In the genomic region with DNA sequence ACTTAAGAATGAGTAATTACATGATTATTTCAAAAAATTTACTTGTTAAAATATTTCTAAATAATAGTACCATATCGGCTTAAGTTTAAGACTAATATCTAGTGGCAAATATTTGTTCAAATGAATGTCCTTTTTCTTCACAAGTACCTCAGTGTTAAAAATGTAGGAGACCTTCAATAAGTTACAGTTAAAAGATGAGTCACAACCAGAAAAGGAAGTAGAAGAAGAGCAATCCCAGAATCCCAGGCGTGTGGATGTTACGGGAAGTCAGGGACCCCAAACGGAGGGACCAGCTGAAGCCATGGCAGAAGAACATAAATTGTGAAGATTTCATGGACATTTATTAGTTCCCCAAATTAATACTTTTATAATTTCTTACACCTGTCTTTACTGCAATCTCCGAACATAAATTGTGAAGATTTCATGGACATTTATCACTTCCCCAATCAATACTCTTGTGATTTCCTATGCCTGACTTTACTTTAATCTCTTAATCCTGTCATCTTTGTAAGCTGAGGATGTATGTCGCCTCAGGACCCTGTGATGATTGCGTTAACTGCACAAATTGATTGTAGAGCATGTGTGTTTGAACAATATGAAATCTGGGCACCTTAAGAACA, we compare ENCODE assay signal across 7 cellular contexts.
A peak's percentile ranks its signal among the peaks of the same experiment; 100 is the strongest.
DNase-seq lines count a peak whose midpoint lies in the region; FAIRE-seq and TF ChIP-seq lines count a peak whose summit lies in the region.
"Not testable (repeated sequence)": the region's sequence is repeated elsewhere in the genome, so short reads cannot be mapped to it uniquely, and the experiment has no call there.

No MANE protein-coding gene starts in this region.

- H3K4me3 Mint-ChIP-seq in Calu3 (ENCODE audit: low read depth, unreplicated experiment) (peak overlapping the region; percentile 53), endodermal cell (peak overlapping the region; percentile 35), type B pancreatic cell (peak overlapping the region; percentile 66)
- H3K4me3 Mint-ChIP-seq in nephron progenitor cell = not testable (repeated sequence)

- intact Hi-C loops in Calu3 (cut with micrococcal nuclease; ENCODE audit: unreplicated experiment) = not testable (repeated sequence)

- WGBS in endodermal cell (ENCODE audit: insufficient coverage in 1 of 2, insufficient read length in 1 of 2), 2 experiments = 67 to 94% methylated on average over 3 to 7 of the region's 7 CpGs

- not testable (repeated sequence) for H3K9ac ChIP-seq in HUES48 (ENCODE audit: low read depth, low read length); endodermal cell (ENCODE audit: extremely low read depth, low read length, poor library complexity, severe bottlenecking)

- DNase-seq in Calu3 (peak; percentile 29), RCC 7860 (ENCODE audit: low spot score) (peak; percentile 34), kidney glomerular epithelial cell (lab: John Stamatoyannopoulos, UW) (peak; percentile 16)
- DNase-seq in endodermal cell; nephron progenitor cell; type B pancreatic cell (ENCODE audit: extremely low spot score, unreplicated experiment): not testable (repeated sequence)

- H3K27ac Mint-ChIP-seq in Calu3 (ENCODE audit: unreplicated experiment) = peak overlapping the region; percentile 90
- peak overlapping the region; percentile 97 for H3K27ac Mint-ChIP-seq in endodermal cell
- peak overlapping the region; percentile 40 for H3K27ac Mint-ChIP-seq in nephron progenitor cell
- H3K27ac Mint-ChIP-seq in type B pancreatic cell = peak overlapping the region; percentile 86

- BruUV-seq in Calu3 (replicated peaks; lab: Mats Ljungman, UMichigan) = not testable (repeated sequence)

- peaks cover 76% of the 10 kb centered on the region for H3K4me1 ChIP-seq in HUES48 (ENCODE audit: control insufficient read depth, insufficient read depth, low read length)
- H3K4me1 ChIP-seq in endodermal cell (ENCODE audit: control insufficient read depth, insufficient read depth, low read length) = not testable (repeated sequence)

- H3K9me3 Mint-ChIP-seq in Calu3 (ENCODE audit: low read depth, unreplicated experiment); endodermal cell; nephron progenitor cell; type B pancreatic cell: not testable (repeated sequence)

- peak; percentile 71 for FAIRE-seq in RCC 7860 (lab: Jason Lieb, UNC)

- CTCF ChIA-PET in Calu3 (lab: Charles Lee) = not testable (repeated sequence)

- not testable (repeated sequence) for H3K27me3 ChIP-seq in HUES48 (ENCODE audit: control insufficient read depth, insufficient read depth, low read length); endodermal cell (ENCODE audit: control insufficient read depth, insufficient read depth, low read length, poor library complexity, severe bottlenecking)

- H3K9me3 ChIP-seq in HUES48 (ENCODE audit: control insufficient read depth, insufficient read depth, low read length); endodermal cell (ENCODE audit: control insufficient read depth, low read length): not testable (repeated sequence)

- not testable (repeated sequence) for H3K27me3 Mint-ChIP-seq in Calu3 (ENCODE audit: unreplicated experiment); endodermal cell (ENCODE audit: insufficient read depth); nephron progenitor cell (ENCODE audit: low read depth, poor library complexity); type B pancreatic cell

- not testable (repeated sequence) for H3K36me3 ChIP-seq in HUES48 (ENCODE audit: control insufficient read depth, insufficient read depth, low read length); endodermal cell (ENCODE audit: control insufficient read depth, insufficient read depth, low read length)

- peaks cover 75% of the 10 kb centered on the region for H3K4me1 Mint-ChIP-seq in Calu3 (ENCODE audit: low read depth, unreplicated experiment)
- H3K4me1 Mint-ChIP-seq in endodermal cell = peaks cover 56% of the 10 kb centered on the region
- peaks cover 14% of the 10 kb centered on the region for H3K4me1 Mint-ChIP-seq in nephron progenitor cell
- peaks cover 39% of the 10 kb centered on the region for H3K4me1 Mint-ChIP-seq in type B pancreatic cell (ENCODE audit: unreplicated experiment)

- H3K27ac ChIP-seq in HUES48 (ENCODE audit: low read depth, low read length) = peak overlapping the region; percentile 90
- H3K27ac ChIP-seq in endodermal cell (ENCODE audit: low read depth, low read length) = not testable (repeated sequence)

- peak overlapping the region; percentile 50 for H3K4me3 ChIP-seq in HUES48 (ENCODE audit: low read depth, low read length)
- not testable (repeated sequence) for H3K4me3 ChIP-seq in endodermal cell (ENCODE audit: low read length)

- not testable (repeated sequence) for TF ChIP-seq CTCF in Calu3 (IDR thresholded peaks at IDR 0.05; ENCODE audit: unreplicated experiment); endodermal cell (conservative IDR thresholded peaks at IDR 0.05); nephron progenitor cell (IDR thresholded peaks at IDR 0.05); type B pancreatic cell (conservative IDR thresholded peaks at IDR 0.05)

- peaks cover 36% of the 10 kb centered on the region for H3K36me3 Mint-ChIP-seq in Calu3 (ENCODE audit: insufficient read depth, unreplicated experiment)
- not testable (repeated sequence) for H3K36me3 Mint-ChIP-seq in endodermal cell (ENCODE audit: low read depth)
- H3K36me3 Mint-ChIP-seq in nephron progenitor cell (ENCODE audit: low read depth) = peaks cover 12% of the 10 kb centered on the region
- peaks cover 16% of the 10 kb centered on the region for H3K36me3 Mint-ChIP-seq in type B pancreatic cell

Comparison
In these comparisons a context has a peak if more than half of its experiments do, and no peak if none do; other contexts are left out.
1. H3K27ac Mint-ChIP-seq: peak in every context shown above with its lines; median percentile 97 in endodermal cell; 90 in Calu3; 86 in type B pancreatic cell; 40 in nephron progenitor cell.